In genomic region chr19:18194208-18194530, GRCh38 we compare ENCODE assay signal across 9 cellular contexts. TPM values are rescaled to one million over a fixed set of nuclear protein-coding genes. Genes with fewer than 3 reads are reported as not detected.
DNase-seq lines count a peak whose midpoint lies in the region; ATAC-seq and TF ChIP-seq lines count a peak whose summit lies in the region.
"Had no signal": no experiment of that assay in that cellular context is flagged by ENCODE, and none has a peak within 500 bp of the region (broad histone marks: within the 10 kb centered on the region; RNA-seq: fewer than 3 reads in every experiment).

No MANE protein-coding gene starts in this region.

- peak overlapping the region; percentile 79 for H3K4me3 Mint-ChIP-seq in activated CD4-positive, alpha-beta T cell treated with anti-CD3 and anti-CD28 coated beads for 36 hours
- H3K4me3 Mint-ChIP-seq in activated CD8-positive, alpha-beta T cell treated with anti-CD3 and anti-CD28 coated beads for 36 hours: peak overlapping the region; percentile 79

- peaks cover 18 to 34% (median 28%) of the 10 kb centered on the region in 4 donors for H3K4me1 ChIP-seq in stomach

- intact Hi-C loops in activated CD4-positive, alpha-beta T cell treated with anti-CD3 and anti-CD28 coated beads for 36 hours (cut with DNase I, micrococcal nuclease): no loop called here
- intact Hi-C loops in activated CD8-positive, alpha-beta T cell treated with anti-CD3 and anti-CD28 coated beads for 36 hours (cut with micrococcal nuclease): no loop called here
- intact Hi-C loops in stomach (cut with DNase I; ENCODE audit: low total_unique reads): no loop called here

- DNase-seq in activated CD4-positive, alpha-beta T cell treated with anti-CD3 and anti-CD28 coated beads for 36 hours: no peak
- no peak for DNase-seq in activated CD4-positive, alpha-beta T cell treated with anti-CD3 and anti-CD28 coated beads, Interleukin-2, amount 50 U/mL, for 4 hours
- no peak for DNase-seq in activated CD8-positive, alpha-beta T cell treated with anti-CD3 and anti-CD28 coated beads for 36 hours
- no peak for DNase-seq in stomach
- no peak for DNase-seq in stimulated activated CD4-positive, alpha-beta T cell treated with anti-CD3 and anti-CD28 coated beads, Interleukin-1b, Interleukin-23, amount 100 ng/mL, for 48 hours
- DNase-seq: COR-L47 had no signal

- H3K9me3 ChIP-seq in stomach: no peaks in the 10 kb centered on the region

- ATAC-seq in activated CD4-positive, alpha-beta T cell treated with anti-CD3 and anti-CD28 coated beads for 36 hours: no peak
- ATAC-seq in activated CD8-positive, alpha-beta T cell treated with anti-CD3 and anti-CD28 coated beads for 36 hours: no peak
- ATAC-seq in HG02610 (IDR thresholded peaks at IDR 0.05; ENCODE audit: unreplicated experiment): no peak
- no peak for ATAC-seq in GM19328 (IDR thresholded peaks at IDR 0.05; ENCODE audit: unreplicated experiment)

- H3K36me3 Mint-ChIP-seq in activated CD4-positive, alpha-beta T cell treated with anti-CD3 and anti-CD28 coated beads for 36 hours (ENCODE audit: low read depth): peaks cover 11% of the 10 kb centered on the region
- peaks cover 10% of the 10 kb centered on the region for H3K36me3 Mint-ChIP-seq in activated CD8-positive, alpha-beta T cell treated with anti-CD3 and anti-CD28 coated beads for 36 hours (ENCODE audit: low read depth)

- CTCF ChIA-PET in activated CD4-positive, alpha-beta T cell treated with anti-CD3 and anti-CD28 coated beads for 36 hours (lab: Charles Lee): interaction anchor here (0.7 to 1.6 kb wide), 3 partner anchors 26 to 58 kb away, joined by 3 to 5 read pairs (median 4); no protein-coding TSS in a partner anchor
- CTCF ChIA-PET in activated CD8-positive, alpha-beta T cell treated with anti-CD3 and anti-CD28 coated beads for 36 hours (lab: Charles Lee): interaction anchor here (1.3 to 5.3 kb wide), 4 partner anchors 10 to 81 kb away, joined by 3 to 52 read pairs (median 4); partner anchors contain the start of gene RAB3A

- no peaks in the 10 kb centered on the region for H3K9me3 Mint-ChIP-seq in activated CD4-positive, alpha-beta T cell treated with anti-CD3 and anti-CD28 coated beads for 36 hours (ENCODE audit: low read depth)
- H3K9me3 Mint-ChIP-seq in activated CD8-positive, alpha-beta T cell treated with anti-CD3 and anti-CD28 coated beads for 36 hours: no peaks in the 10 kb centered on the region

- H3K27me3 Mint-ChIP-seq in activated CD4-positive, alpha-beta T cell treated with anti-CD3 and anti-CD28 coated beads for 36 hours: no peaks in the 10 kb centered on the region
- H3K27me3 Mint-ChIP-seq in activated CD8-positive, alpha-beta T cell treated with anti-CD3 and anti-CD28 coated beads for 36 hours: no peaks in the 10 kb centered on the region

- no peak overlapping the region for H3K27ac Mint-ChIP-seq in activated CD4-positive, alpha-beta T cell treated with anti-CD3 and anti-CD28 coated beads for 36 hours
- peak overlapping the region; percentile 88 for H3K27ac Mint-ChIP-seq in activated CD8-positive, alpha-beta T cell treated with anti-CD3 and anti-CD28 coated beads for 36 hours

- no peak for TF ChIP-seq CTCF in activated CD8-positive, alpha-beta T cell treated with anti-CD3 and anti-CD28 coated beads for 36 hours (IDR thresholded peaks at IDR 0.05)
- TF ChIP-seq CTCF in stomach (IDR thresholded peaks at IDR 0.05): no peak

- POLR2A ChIA-PET in activated CD4-positive, alpha-beta T cell treated with anti-CD3 and anti-CD28 coated beads for 36 hours (lab: Charles Lee): no interaction called here
- POLR2A ChIA-PET in activated CD8-positive, alpha-beta T cell treated with anti-CD3 and anti-CD28 coated beads for 36 hours (lab: Charles Lee): interaction anchor here (1.4 to 4.7 kb wide), 5 partner anchors 10 to 225 kb away, joined by 3 to 25 read pairs (median 4); partner anchors contain the start of genes JUND, RAB3A and SSBP4

- peaks cover 22% of the 10 kb centered on the region for H3K4me1 Mint-ChIP-seq in activated CD4-positive, alpha-beta T cell treated with anti-CD3 and anti-CD28 coated beads for 36 hours
- H3K4me1 Mint-ChIP-seq in activated CD8-positive, alpha-beta T cell treated with anti-CD3 and anti-CD28 coated beads for 36 hours (ENCODE audit: low read depth): peaks cover 20% of the 10 kb centered on the region

- peaks cover 7 to 37% (median 34%) of the 10 kb centered on the region in 4 donors for H3K36me3 ChIP-seq in stomach

- TF ChIP-seq POLR2A in stomach (IDR thresholded peaks at IDR 0.05): no peak

- H3K4me3 ChIP-seq in iPS-11a (ENCODE audit: low read depth, low read length): peak overlapping the region; percentile 75
- peak overlapping the region; percentile 65 to 92 (median 82) for H3K4me3 ChIP-seq in stomach

- TF ChIP-seq EP300 in stomach (IDR thresholded peaks at IDR 0.05): no peak

- H3K27me3 ChIP-seq in stomach: no peaks in the 10 kb centered on the region

- peak overlapping the region in 4 of 5 donors; percentile 54 to 98 (median 97) for H3K27ac ChIP-seq in stomach

- 52 to 60% (median 56%) methylated on average over 8 of the region's 8 CpGs for whole genome bisulfite sequencing in stomach, 5 donors

RNA-seq across cellular contexts. Expression of gene MPV17L2, which starts 1.2 kb away (rescaled TPM):
- total RNA-seq in activated CD4-positive, alpha-beta T cell treated with anti-CD3 and anti-CD28 coated beads for 36 hours: 1 to 10 TPM; 5.7 to 6.2 TPM
- 1 to 10 TPM; 8.5 to 9.6 TPM for total RNA-seq in activated CD8-positive, alpha-beta T cell treated with anti-CD3 and anti-CD28 coated beads for 36 hours
- 100 to 1,000 TPM in 1 of 5 donors, 10 to 100 TPM in 2, 1 to 10 TPM in 2; 5.9 to 200 (median 13.0) TPM for total RNA-seq in stomach
- polyA plus RNA-seq in stomach: 10 to 100 TPM; 11.6 to 15.4 (median 13.3) TPM

RNA-seq across cellular contexts. Expression of gene RAB3A, which starts 9.7 kb away (rescaled TPM):
- total RNA-seq in activated CD4-positive, alpha-beta T cell treated with anti-CD3 and anti-CD28 coated beads for 36 hours: 1 to 10 TPM; 5.6 to 8.9 TPM
- 10 to 100 TPM in 1 of 2 experiments, 1 to 10 TPM in 1; 8.9 to 11.3 TPM for total RNA-seq in activated CD8-positive, alpha-beta T cell treated with anti-CD3 and anti-CD28 coated beads for 36 hours
- total RNA-seq in stomach: 1 to 10 TPM in 3 of 5 donors, under 1 TPM in 1, not detected in 1; 0.87 to 2.2 (median 1.7) TPM
- polyA plus RNA-seq in stomach: 1 to 10 TPM; 1.4 to 2.2 (median 2.0) TPM

RNA-seq across cellular contexts. Expression of gene IFI30, which starts 20.6 kb away (rescaled TPM):
- total RNA-seq in activated CD4-positive, alpha-beta T cell treated with anti-CD3 and anti-CD28 coated beads for 36 hours: 10 to 100 TPM; 20.4 to 29.5 TPM
- 10 to 100 TPM; 21.9 to 22.9 TPM for total RNA-seq in activated CD8-positive, alpha-beta T cell treated with anti-CD3 and anti-CD28 coated beads for 36 hours
- total RNA-seq in stomach: 100 to 1,000 TPM in 1 of 5 donors, 10 to 100 TPM in 3, not detected in 1; 37.3 to 199 (median 43.9) TPM
- polyA plus RNA-seq in stomach: 100 to 1,000 TPM in 1 of 3 donors, 10 to 100 TPM in 2; 53.2 to 103 (median 82.9) TPM

RNA-seq across cellular contexts. Expression of gene PDE4C, which starts 32.1 kb away (rescaled TPM):
- not detected for total RNA-seq in activated CD4-positive, alpha-beta T cell treated with anti-CD3 and anti-CD28 coated beads for 36 hours
- total RNA-seq in activated CD8-positive, alpha-beta T cell treated with anti-CD3 and anti-CD28 coated beads for 36 hours: under 1 TPM in 1 of 2 experiments, not detected in 1; 0.38 TPM
- total RNA-seq in stomach: 10 to 100 TPM in 3 of 5 donors, 1 to 10 TPM in 1, under 1 TPM in 1; 0.87 to 25.4 (median 11.4) TPM
- under 1 TPM in 1 of 3 donors, not detected in 2; 0.95 TPM for polyA plus RNA-seq in stomach

RNA-seq across cellular contexts. Expression of gene PIK3R2, which starts 41.2 kb away (rescaled TPM):
- total RNA-seq in activated CD4-positive, alpha-beta T cell treated with anti-CD3 and anti-CD28 coated beads for 36 hours: 10 to 100 TPM; 18.9 to 20.2 TPM
- total RNA-seq in activated CD8-positive, alpha-beta T cell treated with anti-CD3 and anti-CD28 coated beads for 36 hours: 10 to 100 TPM; 15.0 to 15.8 TPM
- total RNA-seq in stomach: 100 to 1,000 TPM in 1 of 5 donors, 10 to 100 TPM in 3, 1 to 10 TPM in 1; 6.6 to 490 (median 22.2) TPM
- 1 to 10 TPM; 2.0 to 5.5 (median 2.6) TPM for polyA plus RNA-seq in stomach
